ENCODE assay signal across 11 cellular contexts in the genomic region with DNA sequence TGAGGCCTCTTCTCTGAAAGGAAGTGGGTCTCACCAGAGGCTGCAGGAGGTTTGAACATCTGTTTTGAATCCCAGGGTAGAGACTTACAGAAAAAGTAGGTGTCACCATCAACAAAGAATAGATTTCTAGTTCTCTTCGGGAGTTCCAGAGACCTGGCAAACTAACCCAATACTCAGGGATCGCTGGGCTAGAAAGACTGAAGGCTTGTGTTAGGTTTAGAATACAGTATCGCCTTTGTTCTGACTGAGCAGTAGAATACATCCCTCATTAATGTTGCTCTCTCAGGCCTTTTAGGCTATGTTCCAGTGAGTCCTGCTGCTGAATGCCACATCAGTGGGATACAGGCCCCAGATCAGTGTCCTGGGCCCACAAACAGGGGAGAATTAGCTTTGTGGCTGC. TPM values are rescaled to one million over a fixed set of nuclear protein-coding genes. Genes with fewer than 3 reads are reported as not detected.
DNase-seq lines count a peak whose midpoint lies in the region; ATAC-seq and TF ChIP-seq lines count a peak whose summit lies in the region.
"Had no signal": no experiment of that assay in that cellular context is flagged by ENCODE, and none has a peak within 500 bp of the region (broad histone marks: within the 10 kb centered on the region; RNA-seq: fewer than 3 reads in every experiment).

No MANE protein-coding gene starts in this region.

- BruUV-seq in HCT116 (replicated peaks; lab: Mats Ljungman, UMichigan), result no TSS peak

- H3K9me2 ChIP-seq in HCT116 (ENCODE audit: insufficient read depth), result no peaks in the 10 kb centered on the region

- peaks cover 40% of the 10 kb centered on the region for H3F3A ChIP-seq in smooth muscle cell (ENCODE audit: low read depth)

- RAD21 ChIA-PET in HCT116 (lab: Charles Lee; ENCODE audit: low non-redundant PET in 1 of 2, low total read pairs in 2 of 2, uncharacterized antibody in 2 of 2, unreplicated experiment in 2 of 2), result no interaction called here

- no peak for TF ChIP-seq POLR2A in HCT116 (IDR thresholded peaks at IDR 0.05; ENCODE audit: borderline replicate concordance, extremely low read depth, insufficient read depth, insufficient read length)

- CTCF ChIA-PET in HCT116 (lab: Charles Lee), result no interaction called here

- H4K20me1 ChIP-seq in HCT116 (ENCODE audit: insufficient read depth), result no peaks in the 10 kb centered on the region
- no peaks in the 10 kb centered on the region for H4K20me1 ChIP-seq in smooth muscle cell (ENCODE audit: low read depth)

- TF ChIP-seq CTCF in HCT116 (IDR thresholded peaks at IDR 0.05 in 2 of 3, conservative IDR thresholded peaks at IDR 0.05 in 1 of 3; ENCODE audit: borderline replicate concordance in 1 of 3, insufficient read depth in 1 of 3, low read depth in 2 of 3, low read length in 2 of 3) (no peak), brain microvascular endothelial cell (IDR thresholded peaks at IDR 0.05; ENCODE audit: low read depth, low read length, missing control alignments) (no peak), smooth muscle cell (IDR thresholded peaks at IDR 0.05; ENCODE audit: borderline replicate concordance, insufficient read depth, poor library complexity, severe bottlenecking) (no peak)

- H3K4me3 ChIP-seq in HCT116 (replicated peaks in 1 of 2; ENCODE audit: low read depth in 1 of 2, low read length in 2 of 2) (no peak overlapping the region), brain microvascular endothelial cell (ENCODE audit: low read depth, low read length) (no peak overlapping the region), smooth muscle cell (no peak overlapping the region)

- in situ Hi-C loops in brain microvascular endothelial cell (cut with HindIII; ENCODE audit: low pct_ligation_motif_present, low sequenced_read_pairs), result no loop called here

- 59% methylated on average over 3 of the region's 3 CpGs for WGBS in smooth muscle cell (ENCODE audit: low lambda C conversion rate)

- H3K4me2 ChIP-seq in HCT116 (ENCODE audit: low read length) (peak overlapping the region; percentile 70), smooth muscle cell (peak overlapping the region; percentile 30)

- TF ChIP-seq RAD21 in HCT116 (IDR thresholded peaks at IDR 0.05; ENCODE audit: low read depth), result no peak

- intact Hi-C loops in HCT116 (cut with micrococcal nuclease), result no loop called here

- H3K36me3 ChIP-seq in HCT116 (ENCODE audit: control insufficient read depth in 1 of 2, insufficient read depth in 2 of 2, low read length in 2 of 2) (no peaks in the 10 kb centered on the region), brain microvascular endothelial cell (replicated peaks) (no peaks in the 10 kb centered on the region), smooth muscle cell (ENCODE audit: low read depth) (no peaks in the 10 kb centered on the region)

- no peaks in the 10 kb centered on the region for H3K27me3 ChIP-seq in HCT116 (ENCODE audit: insufficient read depth, low read length)
- H3K27me3 ChIP-seq in brain microvascular endothelial cell (replicated peaks), result no peaks in the 10 kb centered on the region
- no peaks in the 10 kb centered on the region for H3K27me3 ChIP-seq in smooth muscle cell (ENCODE audit: low read depth)

- H3K9me3 ChIP-seq in HCT116 (ENCODE audit: control insufficient read depth in 1 of 2, insufficient read depth in 1 of 2, low read depth in 1 of 2, low read length in 2 of 2) (no peaks in the 10 kb centered on the region), smooth muscle cell (replicated peaks; ENCODE audit: low read depth) (no peaks in the 10 kb centered on the region)

- H3K27ac ChIP-seq in HCT116 (ENCODE audit: low read depth, low read length), result peak overlapping the region; percentile 54; the same call in 1 of the 2 replicates
- peak overlapping the region; percentile 90 for H3K27ac ChIP-seq in brain microvascular endothelial cell
- peak overlapping the region; percentile 99 for H3K27ac ChIP-seq in smooth muscle cell (ENCODE audit: low read depth)

- POLR2A ChIA-PET in HCT116 (lab: Charles Lee), result interaction anchor here (0.6 to 1.1 kb wide), 2 partner anchors 12 to 28 kb away, joined by 3 read pairs; a partner anchor contains a TSS

- ATAC-seq in HCT116 (no peak), GM21526 (IDR thresholded peaks at IDR 0.05; ENCODE audit: low FRiP score, unreplicated experiment) (no peak), GM21381 (IDR thresholded peaks at IDR 0.05; ENCODE audit: unreplicated experiment) (no peak)
- ATAC-seq: naive thymus-derived CD8-positive, alpha-beta T cell had no signal

- H3K79me2 ChIP-seq in HCT116 (ENCODE audit: insufficient read depth, low read length) (peaks cover 12% of the 10 kb centered on the region), smooth muscle cell (ENCODE audit: low read depth) (peaks cover 40% of the 10 kb centered on the region)

- no peak for DNase-seq in HCT116 (ENCODE audit: low read depth, low spot score)
- no peak for DNase-seq in brain microvascular endothelial cell
- peak; percentile 55 for DNase-seq in left kidney (ENCODE audit: low read depth, low spot score)
- DNase-seq in smooth muscle cell (lab: John Stamatoyannopoulos, UW; ENCODE audit: unreplicated experiment), result no peak
- no peak for DNase-seq in occipital lobe (lab: John Stamatoyannopoulos, UW)
- no peak for DNase-seq in activated T-cell treated with anti-CD3 and anti-CD28 coated beads, Interleukin-2, amount 50 U/mL, for 48 hours
- DNase-seq: activated CD4-positive, alpha-beta T cell treated with anti-CD3 and anti-CD28 coated beads, Interleukin-2, amount 50 U/mL, for 1 hour; naive thymus-derived CD8-positive, alpha-beta T cell; NCI-H446 treated with DMSO at 0.1 percent for 48 hours had no signal

- H3K4me1 ChIP-seq in HCT116 (ENCODE audit: control insufficient read depth in 1 of 2, insufficient read depth in 2 of 2, low read length in 2 of 2), result peaks cover 53 to 78% of the 10 kb centered on the region in 2 experiments
- peaks cover 55% of the 10 kb centered on the region for H3K4me1 ChIP-seq in smooth muscle cell (ENCODE audit: low read depth)

- H2AFZ ChIP-seq in HCT116 (ENCODE audit: low read depth, low read length, poor library complexity, severe bottlenecking) (no peak overlapping the region), smooth muscle cell (ENCODE audit: low read depth) (no peak overlapping the region)

- H3K9ac ChIP-seq in HCT116 (ENCODE audit: low read length) (peak overlapping the region; percentile 46), smooth muscle cell (ENCODE audit: low read depth) (peak overlapping the region; percentile 67)

TF ChIP-seq in HCT116, 20 proteins besides CTCF, POLR2A, EP300 and RAD21:
- TF ChIP-seq, protein P1, sequence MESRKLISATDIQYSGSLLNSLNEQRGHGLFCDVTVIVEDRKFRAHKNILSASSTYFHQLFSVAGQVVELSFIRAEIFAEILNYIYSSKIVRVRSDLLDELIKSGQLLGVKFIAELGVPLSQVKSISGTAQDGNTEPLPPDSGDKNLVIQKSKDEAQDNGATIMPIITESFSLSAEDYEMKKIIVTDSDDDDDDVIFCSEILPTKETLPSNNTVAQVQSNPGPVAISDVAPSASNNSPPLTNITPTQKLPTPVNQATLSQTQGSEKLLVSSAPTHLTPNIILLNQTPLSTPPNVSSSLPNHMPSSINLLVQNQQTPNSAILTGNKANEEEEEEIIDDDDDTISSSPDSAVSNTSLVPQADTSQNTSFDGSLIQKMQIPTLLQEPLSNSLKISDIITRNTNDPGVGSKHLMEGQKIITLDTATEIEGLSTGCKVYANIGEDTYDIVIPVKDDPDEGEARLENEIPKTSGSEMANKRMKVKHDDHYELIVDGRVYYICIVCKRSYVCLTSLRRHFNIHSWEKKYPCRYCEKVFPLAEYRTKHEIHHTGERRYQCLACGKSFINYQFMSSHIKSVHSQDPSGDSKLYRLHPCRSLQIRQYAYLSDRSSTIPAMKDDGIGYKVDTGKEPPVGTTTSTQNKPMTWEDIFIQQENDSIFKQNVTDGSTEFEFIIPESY (IDR thresholded peaks at IDR 0.05; ENCODE audit: extremely low read depth, insufficient replicate concordance, low read length), result no peak
- TF ChIP-seq YY1 (IDR thresholded peaks at IDR 0.05; ENCODE audit: extremely low read depth, insufficient replicate concordance, low read depth, low read length) (no peak), ZFX (IDR thresholded peaks at IDR 0.05) (no peak), CBX3 (IDR thresholded peaks at IDR 0.05; ENCODE audit: low read depth) (no peak), EGR1 (IDR thresholded peaks at IDR 0.05; ENCODE audit: low read depth) (no peak), POLR2AphosphoS5 (IDR thresholded peaks at IDR 0.05; ENCODE audit: low read depth, low read length) (no peak), SP1 (IDR thresholded peaks at IDR 0.05; ENCODE audit: low read depth) (no peak), EZH2phosphoT487 (IDR thresholded peaks at IDR 0.05; ENCODE audit: borderline replicate concordance) (no peak), FOSL1 (IDR thresholded peaks at IDR 0.05; ENCODE audit: low read depth) (no peak), SIN3A (IDR thresholded peaks at IDR 0.05; ENCODE audit: low read depth) (no peak)
- TF ChIP-seq, protein P2, sequence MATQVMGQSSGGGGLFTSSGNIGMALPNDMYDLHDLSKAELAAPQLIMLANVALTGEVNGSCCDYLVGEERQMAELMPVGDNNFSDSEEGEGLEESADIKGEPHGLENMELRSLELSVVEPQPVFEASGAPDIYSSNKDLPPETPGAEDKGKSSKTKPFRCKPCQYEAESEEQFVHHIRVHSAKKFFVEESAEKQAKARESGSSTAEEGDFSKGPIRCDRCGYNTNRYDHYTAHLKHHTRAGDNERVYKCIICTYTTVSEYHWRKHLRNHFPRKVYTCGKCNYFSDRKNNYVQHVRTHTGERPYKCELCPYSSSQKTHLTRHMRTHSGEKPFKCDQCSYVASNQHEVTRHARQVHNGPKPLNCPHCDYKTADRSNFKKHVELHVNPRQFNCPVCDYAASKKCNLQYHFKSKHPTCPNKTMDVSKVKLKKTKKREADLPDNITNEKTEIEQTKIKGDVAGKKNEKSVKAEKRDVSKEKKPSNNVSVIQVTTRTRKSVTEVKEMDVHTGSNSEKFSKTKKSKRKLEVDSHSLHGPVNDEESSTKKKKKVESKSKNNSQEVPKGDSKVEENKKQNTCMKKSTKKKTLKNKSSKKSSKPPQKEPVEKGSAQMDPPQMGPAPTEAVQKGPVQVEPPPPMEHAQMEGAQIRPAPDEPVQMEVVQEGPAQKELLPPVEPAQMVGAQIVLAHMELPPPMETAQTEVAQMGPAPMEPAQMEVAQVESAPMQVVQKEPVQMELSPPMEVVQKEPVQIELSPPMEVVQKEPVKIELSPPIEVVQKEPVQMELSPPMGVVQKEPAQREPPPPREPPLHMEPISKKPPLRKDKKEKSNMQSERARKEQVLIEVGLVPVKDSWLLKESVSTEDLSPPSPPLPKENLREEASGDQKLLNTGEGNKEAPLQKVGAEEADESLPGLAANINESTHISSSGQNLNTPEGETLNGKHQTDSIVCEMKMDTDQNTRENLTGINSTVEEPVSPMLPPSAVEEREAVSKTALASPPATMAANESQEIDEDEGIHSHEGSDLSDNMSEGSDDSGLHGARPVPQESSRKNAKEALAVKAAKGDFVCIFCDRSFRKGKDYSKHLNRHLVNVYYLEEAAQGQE (IDR thresholded peaks at IDR 0.05; ENCODE audit: low read depth), result no peak
TF ChIP-seq in HCT116: peak in this region for 0.

RNA-seq across cellular contexts. Expression of a gene that starts 27.2 kb away (rescaled TPM):
- 11.6 TPM for total RNA-seq in HCT116 (2021; ENCODE audit: unreplicated experiment)
- 7.3 and 7.7 TPM in 2 replicates for polyA plus RNA-seq in HCT116 (2012)
- total RNA-seq in smooth muscle cell, result 16.5 and 18.1 TPM in 2 replicates
- polyA plus RNA-seq in smooth muscle cell, result 21.8 and 29.5 TPM in 2 replicates
- total RNA-seq in occipital lobe, result 51.2 TPM
